16 cellular contexts compared by ENCODE assay signal in genomic region chr5:10162468-10162867, GRCh38.
"Had no signal": no experiment of that assay in that cellular context is flagged by ENCODE, and none has a peak within 500 bp of the region (broad histone marks: within the 10 kb centered on the region; RNA-seq: fewer than 3 reads in every experiment).

No MANE protein-coding gene starts in this region.

- H3K4me3 ChIP-seq: coronary artery, esophagus squamous epithelium, lower lobe of right lung had no signal

- H3K9me3 ChIP-seq: neutrophil had no signal

- H3K4me1 ChIP-seq: lower lobe of right lung, parathyroid adenoma had no signal

- DNase-seq: activated CD4-positive, alpha-beta T cell treated with anti-CD3 and anti-CD28 coated beads for 1 hour; activated CD4-positive, alpha-beta T cell treated with anti-CD3 and anti-CD28 coated beads, Interleukin-2, amount 50 U/mL, for 4 hours; activated naive CD4-positive, alpha-beta T cell; activated naive CD8-positive, alpha-beta T cell treated with anti-CD3 and anti-CD28 coated beads, Interleukin-2, amount 10 ng/mL, durations not matched to agents 7 days and 5 days; activated T-cell treated with anti-CD3 and anti-CD28 coated beads for 4 hours; esophagus squamous epithelium; left cardiac atrium; lower lobe of right lung; midbrain; stimulated activated CD4-positive, alpha-beta T cell treated with anti-CD3 and anti-CD28 coated beads, Interleukin-15, amount 100 ng/mL, for 24 hours; stimulated activated CD4-positive, alpha-beta T cell treated with anti-CD3 and anti-CD28 coated beads, Interleukin-4, amount 100 ng/mL, for 24 hours; stimulated activated naive CD4-positive, alpha-beta T cell; trophoblast cell had no signal

- H3K9ac ChIP-seq: parathyroid adenoma had no signal

- H3K27ac ChIP-seq: coronary artery, esophagus squamous epithelium, lower lobe of right lung, neutrophil, parathyroid adenoma had no signal

- H3K79me2 ChIP-seq: parathyroid adenoma had no signal

- H3K36me3 ChIP-seq: esophagus squamous epithelium, lower lobe of right lung, neutrophil had no signal

- ATAC-seq: left cardiac atrium, lower lobe of right lung had no signal

- H3K27me3 ChIP-seq: neutrophil had no signal
